In the genomic region with DNA sequence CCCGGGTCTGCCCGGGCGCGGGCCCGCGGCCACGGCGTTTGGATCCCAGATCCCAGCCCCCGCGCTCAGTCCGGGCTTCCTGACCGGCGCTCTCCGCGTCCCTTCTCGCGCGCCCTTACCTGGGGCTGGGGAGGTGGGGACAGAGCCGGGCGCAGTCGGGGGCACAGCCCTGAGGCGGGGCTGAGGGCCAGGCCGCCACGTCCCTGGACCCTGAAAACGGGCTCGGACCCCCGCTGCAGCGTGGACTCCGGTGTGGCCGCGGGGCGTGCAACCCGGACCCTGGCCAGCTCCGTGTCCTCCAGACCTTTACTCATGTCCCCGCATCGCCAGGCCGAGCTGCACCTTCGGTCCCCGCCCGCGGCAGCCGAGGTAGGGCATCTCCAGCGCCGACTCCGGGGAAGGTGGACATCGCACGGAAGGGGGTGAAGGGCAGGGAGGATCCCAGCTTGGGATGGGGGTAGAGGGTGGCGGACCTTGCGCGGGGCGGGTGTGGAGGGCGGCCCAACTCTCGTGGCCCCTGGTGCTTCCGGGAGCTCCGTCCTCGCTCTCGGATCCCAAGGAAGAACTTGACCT, we compare ENCODE assay signal across 8 cellular contexts. TPM values are rescaled to one million over a fixed set of nuclear protein-coding genes. Genes with fewer than 3 reads are reported as not detected.
A peak's percentile ranks its signal among the peaks of the same experiment; 100 is the strongest.
DNase-seq lines count a peak whose midpoint lies in the region; ATAC-seq and TF ChIP-seq lines count a peak whose summit lies in the region.

No MANE protein-coding gene starts in this region.

- TF ChIP-seq CTCF in BJ (IDR thresholded peaks at IDR 0.05; ENCODE audit: insufficient read depth, low read depth, low read length) = 0 out of 2 replicates have a peak, but pooled peaks have one; percentile 3
- TF ChIP-seq CTCF in nephron progenitor cell (IDR thresholded peaks at IDR 0.05) = no peak

- peak overlapping the region; percentile 71 for H3K4me3 Mint-ChIP-seq in nephron progenitor cell

- POLR2A ChIA-PET in BJ (lab: Charles Lee) = interaction anchor here (0.6 to 0.9 kb wide), 3 partner anchors 15 to 72 kb away, joined by 3 to 10 read pairs (median 9); no protein-coding TSS in a partner anchor

- H3K36me3 ChIP-seq in BJ (ENCODE audit: control insufficient read depth, insufficient read depth, low read length) = peaks cover 2% of the 10 kb centered on the region; the same call in 1 of the 2 replicates

- DNase-seq in BJ (ENCODE audit: low read depth) (no peak), KBM-7 (peak; percentile 19), epithelial cell of prostate (ENCODE audit: low read depth, low spot score) (no peak), nephron progenitor cell (peak; percentile 46), NCI-H82 (lab: John Stamatoyannopoulos, UW) (no peak), occipital lobe (lab: John Stamatoyannopoulos, UW) (no peak)

- no peak overlapping the region for H3K27ac Mint-ChIP-seq in nephron progenitor cell

- peaks cover 18% of the 10 kb centered on the region for H3K4me1 Mint-ChIP-seq in nephron progenitor cell

- H3K27me3 Mint-ChIP-seq in nephron progenitor cell (ENCODE audit: low read depth, poor library complexity) = peaks cover 45% of the 10 kb centered on the region

- H3K9me3 Mint-ChIP-seq in nephron progenitor cell = no peaks in the 10 kb centered on the region

- in situ Hi-C loops in KBM-7 (cut with MboI; ENCODE audit: low pct_unique_long_range_greater_than_20kb, low sequenced_read_pairs) = no loop called here

- H3K36me3 Mint-ChIP-seq in nephron progenitor cell (ENCODE audit: low read depth) = peaks cover 22% of the 10 kb centered on the region

- no peaks in the 10 kb centered on the region for H3K27me3 ChIP-seq in BJ (ENCODE audit: control insufficient read depth, insufficient read depth, low read length)

- CTCF ChIA-PET in BJ (lab: Yijun Ruan, JAX) = interaction anchor here (0.7 to 7.2 kb wide), 7 partner anchors 15 to 72 kb away, joined by 3 to 36 read pairs (median 6); a partner anchor contains a TSS

- peak overlapping the region; percentile 99 for H3K27ac ChIP-seq in epithelial cell of prostate

- H3K4me3 ChIP-seq in BJ (ENCODE audit: low read depth, low read length) = peak overlapping the region; percentile 63

- ATAC-seq in GM21723 (IDR thresholded peaks at IDR 0.05; ENCODE audit: unreplicated experiment) (no peak), HG03159 (IDR thresholded peaks at IDR 0.05; ENCODE audit: unreplicated experiment) (no peak)

RNA-seq across cellular contexts. Expression of a gene that starts 9.9 kb away (rescaled TPM):
- 0.25 and 0.28 TPM in 2 replicates for polyA plus RNA-seq in BJ (2011; rRNA removed)
- polyA minus RNA-seq in BJ (2011; rRNA and poly(A)+ RNA removed) = 0.28 and 0.41 TPM in 2 replicates
- total RNA-seq in occipital lobe = 4.2 TPM

RNA-seq across cellular contexts. Expression of a gene that starts 24.9 kb away (rescaled TPM):
- polyA plus RNA-seq in BJ (2011; rRNA removed) = 30.1 and 45.9 TPM in 2 replicates
- 34.9 and 42.9 TPM in 2 replicates for polyA minus RNA-seq in BJ (2011; rRNA and poly(A)+ RNA removed)
- 49.3 TPM for total RNA-seq in occipital lobe

RNA-seq across cellular contexts. Expression of a gene that starts 40.0 kb away (rescaled TPM):
- 14.7 and 21.4 TPM in 2 replicates for polyA plus RNA-seq in BJ (2011; rRNA removed)
- 27.9 and 29.8 TPM in 2 replicates for polyA minus RNA-seq in BJ (2011; rRNA and poly(A)+ RNA removed)
- 58.3 TPM for total RNA-seq in occipital lobe

RNA-seq across cellular contexts. Expression of a gene that starts 44.7 kb away (rescaled TPM):
- 17.9 and 24.4 TPM in 2 replicates for polyA plus RNA-seq in BJ (2011; rRNA removed)
- polyA minus RNA-seq in BJ (2011; rRNA and poly(A)+ RNA removed) = 7.8 and 9.4 TPM in 2 replicates
- 21.8 TPM for total RNA-seq in occipital lobe

RNA-seq across cellular contexts. Expression of a gene that starts 57.8 kb away (rescaled TPM):
- 1.2 and 2.0 TPM in 2 replicates for polyA plus RNA-seq in BJ (2011; rRNA removed)
- 0.46 and 0.85 TPM in 2 replicates for polyA minus RNA-seq in BJ (2011; rRNA and poly(A)+ RNA removed)
- total RNA-seq in occipital lobe = not detected

Comparison
In these comparisons a context has a peak if more than half of its experiments do, and no peak if none do; other contexts are left out.
1. DNase-seq: peak in KBM-7 (single experiment) and nephron progenitor cell (single experiment); none in BJ (single experiment), epithelial cell of prostate (single experiment), NCI-H82 (single experiment) and occipital lobe (single experiment).